In the genomic region with DNA sequence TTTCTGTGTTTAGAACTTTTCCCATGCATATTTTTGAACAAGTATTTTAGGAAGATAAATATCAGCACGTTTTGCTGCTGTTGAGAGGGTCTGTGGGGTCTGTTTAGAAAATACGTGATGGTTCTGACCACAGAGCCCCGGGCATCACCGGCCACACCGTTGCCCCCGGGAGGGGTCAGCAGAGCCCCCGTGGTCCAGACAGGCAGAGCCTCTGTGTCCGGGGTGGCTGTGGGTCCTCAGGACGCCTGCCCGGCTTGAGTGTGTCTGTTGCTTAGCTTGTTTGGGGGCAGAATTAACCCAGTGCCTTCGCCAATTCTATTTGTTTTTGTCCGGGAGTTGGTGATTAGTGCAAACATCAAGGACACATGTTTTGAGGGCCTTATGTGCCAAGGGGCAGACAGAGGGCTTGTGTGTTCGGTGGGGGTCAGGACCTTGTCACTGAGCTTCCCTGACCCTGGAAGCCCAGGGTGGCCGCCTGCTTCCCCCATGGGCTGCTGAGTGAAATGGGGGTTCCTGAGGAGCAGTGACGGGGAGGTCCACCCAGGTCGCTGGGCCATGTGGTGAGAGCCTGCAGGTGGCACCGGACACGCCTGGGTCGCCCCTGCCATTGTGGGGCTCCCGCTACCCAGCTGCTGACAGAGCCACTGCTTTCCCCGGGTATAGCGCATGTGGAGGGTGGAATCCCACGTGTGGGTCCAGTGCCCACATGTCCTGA, we compare ENCODE assay signal across 17 cellular contexts.
A peak's percentile ranks its signal among the peaks of the same experiment; 100 is the strongest.
DNase-seq lines count a peak whose midpoint lies in the region; ATAC-seq, FAIRE-seq and TF ChIP-seq lines count a peak whose summit lies in the region.
"Had no signal": no experiment of that assay in that cellular context is flagged by ENCODE, and none has a peak within 500 bp of the region (broad histone marks: within the 10 kb centered on the region; RNA-seq: fewer than 3 reads in every experiment).

No MANE protein-coding gene starts in this region.

- DNase-seq in RWPE1 (ENCODE audit: low spot score) (no peak), kidney (peak; percentile 63), sciatic nerve (ENCODE audit: low spot score) (peak; percentile 45), DMS79 (lab: John Stamatoyannopoulos, UW) (no peak), HK-2 (ENCODE audit: unreplicated experiment) (no peak)
- DNase-seq: ACHN; AML-193; Calu3; CD4-positive, CD25-positive, alpha-beta regulatory T cell; NCI-H1417; NCI-H2029; NCI-H2171; NCI-H748 treated with DMSO at 0.1 percent for 48 hours; PC-3 had no signal

- FAIRE-seq in kidney (lab: Jason Lieb, UNC) = no peak

- H3K27ac ChIP-seq in BLaER1 treated with 17β-estradiol and CSF1 and Interleukin-3, amounts not matched to agents 10 nM and 100 nM = peak overlapping the region in 2 of 11 experiments; percentile 0 to 26; a peak in 3 of 22 replicates
- H3K27ac ChIP-seq in RWPE1 (peak overlapping the region; percentile 97), kidney (ENCODE audit: low read depth in 2 of 2, low read length in 2 of 2) (peak overlapping the region in 1 of 2 donors; percentile 22)

- H3K4me1 ChIP-seq in BLaER1 treated with 17β-estradiol and CSF1 and Interleukin-3, amounts not matched to agents 10 nM and 100 nM = peaks cover 38 to 70% (median 54%) of the 10 kb centered on the region in 10 experiments
- peaks cover 11 to 12% of the 10 kb centered on the region in 2 donors for H3K4me1 ChIP-seq in kidney (ENCODE audit: control insufficient read depth in 1 of 2, insufficient read depth in 1 of 2, low read depth in 1 of 2, low read length in 2 of 2)

- POLR2A ChIA-PET in RWPE1 (lab: Yijun Ruan, JAX; ENCODE audit: low non-redundant PET) = interaction anchor here (0.5 kb wide), 1 partner anchor 18 kb away, joined by 3 read pairs; no protein-coding TSS in a partner anchor

- H3K36me3 ChIP-seq in BLaER1 treated with 17β-estradiol and CSF1 and Interleukin-3, amounts not matched to agents 10 nM and 100 nM = no peaks in the 10 kb centered on the region
- no peaks in the 10 kb centered on the region for H3K36me3 ChIP-seq in kidney (ENCODE audit: control insufficient read depth in 1 of 2, insufficient read depth in 2 of 2, low read length in 2 of 2)

- peaks cover 0 to 12% (median 0%) of the 10 kb centered on the region in 11 experiments; a peak in 1 of 22 replicates for H4K20me1 ChIP-seq in BLaER1 treated with 17β-estradiol and CSF1 and Interleukin-3, amounts not matched to agents 10 nM and 100 nM

- no peaks in the 10 kb centered on the region for H3K27me3 ChIP-seq in BLaER1 treated with 17β-estradiol and CSF1 and Interleukin-3, amounts not matched to agents 10 nM and 100 nM

- CTCF ChIA-PET in RWPE1 (lab: Yijun Ruan, JAX) = no interaction called here

- H3K9ac ChIP-seq in BLaER1 treated with 17β-estradiol and CSF1 and Interleukin-3, amounts not matched to agents 10 nM and 100 nM = no peak overlapping the region
- H3K9ac ChIP-seq in kidney (ENCODE audit: low read length in 2 of 2) = no peak overlapping the region

- no peak for ATAC-seq in sciatic nerve
- no peak for ATAC-seq in GM21390 (IDR thresholded peaks at IDR 0.05; ENCODE audit: unreplicated experiment)
- ATAC-seq: GM23338, PC-3 had no signal

- no peak for TF ChIP-seq CTCF in RWPE1 (conservative IDR thresholded peaks at IDR 0.05; ENCODE audit: low read depth)
- TF ChIP-seq CTCF in kidney (IDR thresholded peaks at IDR 0.05; ENCODE audit: borderline replicate concordance, extremely low read depth, insufficient read depth) = no peak

- peak overlapping the region in 8 of 11 experiments; percentile 19 to 83 (median 64); a peak in 15 of 22 replicates for H3K4me2 ChIP-seq in BLaER1 treated with 17β-estradiol and CSF1 and Interleukin-3, amounts not matched to agents 10 nM and 100 nM
- H3K4me2 ChIP-seq: GM23338 had no signal

- no peak overlapping the region for H3K4me3 ChIP-seq in BLaER1 treated with 17β-estradiol and CSF1 and Interleukin-3, amounts not matched to agents 10 nM and 100 nM
- no peak overlapping the region for H3K4me3 ChIP-seq in kidney (ENCODE audit: low read length in 2 of 2)
- H3K4me3 ChIP-seq: GM23338 had no signal

- H3K9me3 ChIP-seq in BLaER1 treated with 17β-estradiol and CSF1 and Interleukin-3, amounts not matched to agents 10 nM and 100 nM (replicated peaks in 1 of 11) = no peaks in the 10 kb centered on the region
- no peaks in the 10 kb centered on the region for H3K9me3 ChIP-seq in kidney (ENCODE audit: control insufficient read depth in 1 of 2, low read length in 2 of 2)

- intact Hi-C loops in kidney (cut with DNase I) = no loop called here
- intact Hi-C loops in sciatic nerve (cut with DNase I) = no loop called here

Comparison
In these comparisons a context has a peak if more than half of its experiments do, and no peak if none do; other contexts are left out.
1. DNase-seq: peak in kidney (single experiment) and sciatic nerve (single experiment); none in RWPE1 (single experiment), DMS79 (single experiment) and HK-2 (single experiment).